1 cellular context compared by ENCODE assay signal in the genomic region with DNA sequence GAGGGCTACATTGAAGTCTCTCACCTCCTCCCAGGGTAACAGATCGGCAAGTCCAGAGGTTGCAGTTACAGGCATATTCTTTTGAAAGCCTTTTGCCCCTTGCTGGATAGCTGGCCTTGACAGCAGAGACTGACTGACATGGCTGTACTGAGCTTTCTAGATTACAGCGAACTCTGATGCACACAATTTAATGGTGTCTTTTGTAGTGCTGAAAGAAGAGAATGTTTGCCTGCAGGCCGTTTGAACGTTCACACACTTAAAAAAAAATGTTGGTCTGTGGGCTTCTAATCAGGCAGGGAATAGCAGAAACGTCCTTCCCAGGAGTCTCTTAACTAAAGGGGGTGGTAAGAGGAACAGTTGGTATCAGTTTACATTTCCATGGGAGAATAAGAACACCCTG.
TF ChIP-seq lines count a peak whose summit lies in the region.

No MANE protein-coding gene starts in this region.

TF ChIP-seq in GM23338, 12 proteins besides CTCF, POLR2A, EP300 and RAD21 (continued from another document):
- TF ChIP-seq, protein P1, sequence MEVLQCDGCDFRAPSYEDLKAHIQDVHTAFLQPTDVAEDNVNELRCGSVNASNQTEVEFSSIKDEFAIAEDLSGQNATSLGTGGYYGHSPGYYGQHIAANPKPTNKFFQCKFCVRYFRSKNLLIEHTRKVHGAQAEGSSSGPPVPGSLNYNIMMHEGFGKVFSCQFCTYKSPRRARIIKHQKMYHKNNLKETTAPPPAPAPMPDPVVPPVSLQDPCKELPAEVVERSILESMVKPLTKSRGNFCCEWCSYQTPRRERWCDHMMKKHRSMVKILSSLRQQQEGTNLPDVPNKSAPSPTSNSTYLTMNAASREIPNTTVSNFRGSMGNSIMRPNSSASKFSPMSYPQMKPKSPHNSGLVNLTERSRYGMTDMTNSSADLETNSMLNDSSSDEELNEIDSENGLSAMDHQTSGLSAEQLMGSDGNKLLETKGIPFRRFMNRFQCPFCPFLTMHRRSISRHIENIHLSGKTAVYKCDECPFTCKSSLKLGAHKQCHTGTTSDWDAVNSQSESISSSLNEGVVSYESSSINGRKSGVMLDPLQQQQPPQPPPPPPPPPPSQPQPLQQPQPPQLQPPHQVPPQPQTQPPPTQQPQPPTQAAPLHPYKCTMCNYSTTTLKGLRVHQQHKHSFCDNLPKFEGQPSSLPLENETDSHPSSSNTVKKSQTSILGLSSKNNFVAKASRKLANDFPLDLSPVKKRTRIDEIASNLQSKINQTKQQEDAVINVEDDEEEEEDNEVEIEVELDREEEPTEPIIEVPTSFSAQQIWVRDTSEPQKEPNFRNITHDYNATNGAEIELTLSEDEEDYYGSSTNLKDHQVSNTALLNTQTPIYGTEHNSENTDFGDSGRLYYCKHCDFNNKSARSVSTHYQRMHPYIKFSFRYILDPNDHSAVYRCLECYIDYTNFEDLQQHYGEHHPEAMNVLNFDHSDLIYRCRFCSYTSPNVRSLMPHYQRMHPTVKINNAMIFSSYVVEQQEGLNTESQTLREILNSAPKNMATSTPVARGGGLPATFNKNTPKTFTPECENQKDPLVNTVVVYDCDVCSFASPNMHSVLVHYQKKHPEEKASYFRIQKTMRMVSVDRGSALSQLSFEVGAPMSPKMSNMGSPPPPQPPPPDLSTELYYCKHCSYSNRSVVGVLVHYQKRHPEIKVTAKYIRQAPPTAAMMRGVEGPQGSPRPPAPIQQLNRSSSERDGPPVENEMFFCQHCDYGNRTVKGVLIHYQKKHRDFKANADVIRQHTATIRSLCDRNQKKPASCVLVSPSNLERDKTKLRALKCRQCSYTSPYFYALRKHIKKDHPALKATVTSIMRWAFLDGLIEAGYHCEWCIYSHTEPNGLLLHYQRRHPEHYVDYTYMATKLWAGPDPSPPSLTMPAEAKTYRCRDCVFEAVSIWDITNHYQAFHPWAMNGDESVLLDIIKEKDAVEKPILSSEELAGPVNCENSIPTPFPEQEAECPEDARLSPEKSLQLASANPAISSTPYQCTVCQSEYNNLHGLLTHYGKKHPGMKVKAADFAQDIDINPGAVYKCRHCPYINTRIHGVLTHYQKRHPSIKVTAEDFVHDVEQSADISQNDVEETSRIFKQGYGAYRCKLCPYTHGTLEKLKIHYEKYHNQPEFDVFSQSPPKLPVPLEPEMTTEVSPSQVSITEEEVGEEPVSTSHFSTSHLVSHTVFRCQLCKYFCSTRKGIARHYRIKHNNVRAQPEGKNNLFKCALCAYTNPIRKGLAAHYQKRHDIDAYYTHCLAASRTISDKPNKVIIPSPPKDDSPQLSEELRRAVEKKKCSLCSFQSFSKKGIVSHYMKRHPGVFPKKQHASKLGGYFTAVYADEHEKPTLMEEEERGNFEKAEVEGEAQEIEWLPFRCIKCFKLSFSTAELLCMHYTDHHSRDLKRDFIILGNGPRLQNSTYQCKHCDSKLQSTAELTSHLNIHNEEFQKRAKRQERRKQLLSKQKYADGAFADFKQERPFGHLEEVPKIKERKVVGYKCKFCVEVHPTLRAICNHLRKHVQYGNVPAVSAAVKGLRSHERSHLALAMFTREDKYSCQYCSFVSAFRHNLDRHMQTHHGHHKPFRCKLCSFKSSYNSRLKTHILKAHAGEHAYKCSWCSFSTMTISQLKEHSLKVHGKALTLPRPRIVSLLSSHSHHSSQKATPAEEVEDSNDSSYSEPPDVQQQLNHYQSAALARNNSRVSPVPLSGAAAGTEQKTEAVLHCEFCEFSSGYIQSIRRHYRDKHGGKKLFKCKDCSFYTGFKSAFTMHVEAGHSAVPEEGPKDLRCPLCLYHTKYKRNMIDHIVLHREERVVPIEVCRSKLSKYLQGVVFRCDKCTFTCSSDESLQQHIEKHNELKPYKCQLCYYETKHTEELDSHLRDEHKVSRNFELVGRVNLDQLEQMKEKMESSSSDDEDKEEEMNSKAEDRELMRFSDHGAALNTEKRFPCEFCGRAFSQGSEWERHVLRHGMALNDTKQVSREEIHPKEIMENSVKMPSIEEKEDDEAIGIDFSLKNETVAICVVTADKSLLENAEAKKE (CRISPR knock-in tag; IDR thresholded peaks at IDR 0.05): no peak
- TF ChIP-seq STAT1 (IDR thresholded peaks at IDR 0.05; ENCODE audit: unreplicated experiment) (no peak), NANOG (IDR thresholded peaks at IDR 0.05; ENCODE audit: borderline replicate concordance) (no peak), CREB1 (CRISPR knock-in tag; IDR thresholded peaks at IDR 0.05; ENCODE audit: low read depth) (no peak), POLR2AphosphoS5 (IDR thresholded peaks at IDR 0.05; ENCODE audit: low read depth) (no peak), ZNF114 (CRISPR knock-in tag; IDR thresholded peaks at IDR 0.05) (no peak), EZH2 (IDR thresholded peaks at IDR 0.05; ENCODE audit: low read depth, unreplicated experiment) (no peak), JUNB (IDR thresholded peaks at IDR 0.05; ENCODE audit: unreplicated experiment) (no peak), ZNF331 (CRISPR knock-in tag; IDR thresholded peaks at IDR 0.05; ENCODE audit: low read depth) (no peak)
